ENCODE assay signal across 1 cellular context in the genomic region with DNA sequence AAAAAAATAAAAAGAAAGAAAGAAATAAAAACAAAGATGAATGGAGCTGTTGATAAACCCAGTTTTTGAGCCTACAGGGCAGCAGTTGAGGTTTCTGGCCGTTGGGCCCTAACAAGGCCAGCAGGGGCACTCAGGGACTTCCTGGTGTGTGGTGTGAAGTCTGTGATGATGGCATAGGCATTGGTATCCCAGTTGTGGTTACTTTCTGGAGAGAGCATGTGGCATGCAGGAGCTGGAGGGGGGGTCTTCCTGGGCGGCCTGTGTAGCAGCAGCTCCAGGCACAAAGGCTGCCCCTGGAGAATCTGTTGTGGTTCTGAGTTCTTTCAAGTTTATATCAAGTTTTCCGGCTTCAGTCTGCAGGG.
TF ChIP-seq lines count a peak whose summit lies in the region.

No MANE protein-coding gene starts in this region.

TF ChIP-seq in H1, 55 proteins besides CTCF, POLR2A, EP300 and RAD21:
- TF ChIP-seq KDM4A (IDR thresholded peaks at IDR 0.05; ENCODE audit: low read depth, low read length, severe bottlenecking) (no peak), EGR1 (IDR thresholded peaks at IDR 0.05; ENCODE audit: borderline replicate concordance, low read depth, low read length) (no peak), HDAC6 (IDR thresholded peaks at IDR 0.05; ENCODE audit: low read depth, low read length) (no peak), FOSL1 (IDR thresholded peaks at IDR 0.05; ENCODE audit: insufficient read depth, low read depth, low read length) (no peak), SRF (IDR thresholded peaks at IDR 0.05; ENCODE audit: low read depth, low read length) (no peak), SP2 (IDR thresholded peaks at IDR 0.05; ENCODE audit: low read length) (no peak), CEBPB (IDR thresholded peaks at IDR 0.05; ENCODE audit: low read depth, low read length) (no peak)
